ENCODE assay signal across 9 cellular contexts in the genomic region with DNA sequence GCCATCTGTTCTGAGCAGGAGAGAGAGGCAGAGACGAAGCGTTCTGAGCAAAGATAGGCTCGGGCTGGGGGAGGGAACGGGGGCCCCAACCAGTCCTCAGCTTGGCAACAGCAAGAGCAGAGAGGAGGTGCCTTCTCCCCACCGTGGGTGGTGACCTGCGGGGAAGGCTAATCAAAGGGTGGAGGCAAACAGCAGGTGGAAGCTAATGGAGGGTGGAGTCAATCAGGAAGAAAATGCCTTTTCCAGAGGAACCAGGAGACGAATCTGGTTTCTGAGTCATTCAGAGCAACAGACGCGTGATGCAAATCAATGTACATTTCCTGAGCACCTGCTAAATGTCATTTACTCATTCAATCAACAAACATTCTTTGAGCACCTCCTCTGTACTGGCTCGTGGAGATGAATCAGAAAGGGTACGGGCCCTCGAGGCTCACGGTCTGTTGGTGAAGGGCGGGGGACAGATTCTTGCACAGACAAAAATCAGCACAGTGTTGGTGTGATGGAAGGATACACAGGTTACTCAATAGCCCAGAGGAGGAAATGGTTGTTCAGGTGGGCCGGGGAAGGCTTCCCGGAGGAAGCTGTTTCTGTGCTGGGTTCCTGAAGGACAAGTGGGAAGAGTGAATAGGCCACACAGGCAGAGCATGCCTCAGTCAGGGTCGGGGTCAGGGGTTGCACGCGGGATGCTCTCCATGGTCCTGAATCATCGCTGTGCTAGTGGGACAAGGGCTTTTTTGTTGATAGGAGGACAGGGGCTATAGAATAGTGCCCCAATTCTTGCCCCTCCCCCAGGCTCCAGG. TPM values are rescaled to one million over a fixed set of nuclear protein-coding genes. Genes with fewer than 3 reads are reported as not detected.
DNase-seq lines count a peak whose midpoint lies in the region; ATAC-seq and TF ChIP-seq lines count a peak whose summit lies in the region.
"Had no signal": no experiment of that assay in that cellular context is flagged by ENCODE, and none has a peak within 500 bp of the region (broad histone marks: within the 10 kb centered on the region; RNA-seq: fewer than 3 reads in every experiment).

No MANE protein-coding gene starts in this region.

- H3K4me3 ChIP-seq in Karpas-422 (ENCODE audit: low read length): no peak overlapping the region
- no peak overlapping the region for H3K4me3 ChIP-seq in MG63

- no peaks in the 10 kb centered on the region for H3K27me3 ChIP-seq in Karpas-422 (ENCODE audit: low read length)
- H3K27me3 ChIP-seq in MG63: no peaks in the 10 kb centered on the region

- H3K27ac ChIP-seq in Karpas-422 (ENCODE audit: low read length) (no peak overlapping the region), angular gyrus (ENCODE audit: low read depth, low read length) (peak overlapping the region; percentile 55)

- intact Hi-C loops in Calu3 (cut with micrococcal nuclease; ENCODE audit: unreplicated experiment): no loop called here

- no TSS peak for BruUV-seq in Calu3 (replicated peaks; lab: Mats Ljungman, UMichigan)

- CTCF ChIA-PET in Calu3 (lab: Charles Lee): interaction anchor here (0.9 to 1.6 kb wide), 5 partner anchors 10 to 28 kb away, joined by 3 to 9 read pairs (median 5); no protein-coding TSS in a partner anchor

- H3K4me3 Mint-ChIP-seq in Calu3 (ENCODE audit: low read depth, unreplicated experiment): peak overlapping the region; percentile 27
- H3K4me3 Mint-ChIP-seq: activated naive CD8-positive, alpha-beta T cell had no signal

- H3K4me1 Mint-ChIP-seq in Calu3 (ENCODE audit: low read depth, unreplicated experiment): peaks cover 59% of the 10 kb centered on the region

- H3K9me3 ChIP-seq in Karpas-422 (ENCODE audit: low read length) (no peaks in the 10 kb centered on the region), MG63 (no peaks in the 10 kb centered on the region)

- peaks cover 11% of the 10 kb centered on the region for H3K4me1 ChIP-seq in Karpas-422 (ENCODE audit: low read length)

- no peak for TF ChIP-seq CTCF in Calu3 (IDR thresholded peaks at IDR 0.05; ENCODE audit: unreplicated experiment)

- no peaks in the 10 kb centered on the region for H3K27me3 Mint-ChIP-seq in Calu3 (ENCODE audit: unreplicated experiment)
- H3K27me3 Mint-ChIP-seq: activated naive CD8-positive, alpha-beta T cell had no signal

- peaks cover 34% of the 10 kb centered on the region for H3K36me3 Mint-ChIP-seq in Calu3 (ENCODE audit: insufficient read depth, unreplicated experiment)

- no peaks in the 10 kb centered on the region for H3K9me2 ChIP-seq in Karpas-422 (replicated peaks; ENCODE audit: insufficient read depth, low read length)

- H3K79me2 ChIP-seq in Karpas-422 (ENCODE audit: low read length): no peaks in the 10 kb centered on the region

- H3K27ac Mint-ChIP-seq in Calu3 (ENCODE audit: unreplicated experiment): peak overlapping the region; percentile 94
- H3K27ac Mint-ChIP-seq: activated naive CD8-positive, alpha-beta T cell had no signal

- DNase-seq in Calu3 (peak; percentile 78), Karpas-422 (peak; percentile 74), lung microvascular endothelial cell (ENCODE audit: low read depth in 2 of 2) (peak; percentile 61 to 79), NCI-H128 (lab: John Stamatoyannopoulos, UW; ENCODE audit: unreplicated experiment) (no peak), MG63 (no peak), NCI-H1436 treated with DMSO at 0.1 percent for 48 hours (lab: John Stamatoyannopoulos, UW) (no peak)

- no peaks in the 10 kb centered on the region for H3K9me3 Mint-ChIP-seq in Calu3 (ENCODE audit: low read depth, unreplicated experiment)

- no peak overlapping the region for H3K9ac ChIP-seq in Karpas-422 (ENCODE audit: low read length)

- no peak overlapping the region for H2AFZ ChIP-seq in Karpas-422 (ENCODE audit: low read length)

- ATAC-seq in GM18867 (IDR thresholded peaks at IDR 0.05; ENCODE audit: unreplicated experiment): no peak

- no peaks in the 10 kb centered on the region; the same call in 1 of the 2 replicates for H4K20me1 ChIP-seq in Karpas-422 (ENCODE audit: insufficient read depth, low read depth, low read length)

- H3K36me3 ChIP-seq in Karpas-422 (ENCODE audit: insufficient read depth, low read length) (no peaks in the 10 kb centered on the region), MG63 (no peaks in the 10 kb centered on the region)

- H3K4me2 ChIP-seq in Karpas-422 (ENCODE audit: low read depth, low read length, poor library complexity, severe bottlenecking): no peak overlapping the region

RNA-seq across cellular contexts. Expression of gene SPNS2, which starts 5.7 kb away (rescaled TPM):
- total RNA-seq in Calu3 (2022): 63.4 and 104 TPM in 2 replicates
- total RNA-seq in Karpas-422 (2014; rRNA removed; shearing (Covaris generic); ENCODE audit: low replicate concordance): not detected in 2 replicates
- total RNA-seq in lung microvascular endothelial cell: 36.6 and 71.4 TPM in 2 replicates
- total RNA-seq in MG63 (2014; rRNA removed; shearing (Covaris generic); ENCODE audit: low replicate concordance): 0.22 and 4.2 TPM in 2 replicates

RNA-seq across cellular contexts. Expression of gene SPNS3, which starts 59.2 kb away (rescaled TPM):
- total RNA-seq in Calu3 (2022): 1.4 and 2.1 TPM in 2 replicates
- 4.1 and 12.9 TPM in 2 replicates for total RNA-seq in Karpas-422 (2014; rRNA removed; shearing (Covaris generic); ENCODE audit: low replicate concordance)
- total RNA-seq in lung microvascular endothelial cell: 0.22 and 0.40 TPM in 2 replicates
- 1.3 TPM in 1 of 2 replicates, not detected in the other for total RNA-seq in MG63 (2014; rRNA removed; shearing (Covaris generic); ENCODE audit: low replicate concordance)

Comparison
In these comparisons a context has a peak if more than half of its experiments do, and no peak if none do; other contexts are left out.
1. DNase-seq: peak in Calu3 (single experiment), Karpas-422 (single experiment) and lung microvascular endothelial cell (2 of 2); none in NCI-H128 (single experiment), MG63 (single experiment) and NCI-H1436 treated with DMSO at 0.1 percent for 48 hours (single experiment).